ENCODE assay signal across 21 cellular contexts in the genomic region with DNA sequence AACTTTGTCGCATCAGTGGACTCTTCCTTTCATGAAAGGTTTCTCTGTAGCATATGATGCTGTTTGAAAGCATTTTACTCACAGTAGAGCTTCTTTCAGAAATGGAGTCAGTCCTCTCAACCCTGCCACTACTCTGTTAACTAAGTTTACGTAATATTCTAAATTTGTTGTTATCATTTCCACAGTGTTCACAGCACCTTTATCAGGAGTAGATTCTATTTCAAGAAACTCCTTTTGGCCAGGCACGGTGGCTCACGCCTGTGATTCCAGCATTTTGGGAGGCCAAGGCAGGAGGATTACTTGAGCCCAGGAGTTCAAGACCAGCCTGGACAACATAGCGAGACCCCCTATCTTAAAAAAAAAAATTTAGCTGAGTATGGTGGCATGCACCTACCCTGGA.
"Had no signal": no experiment of that assay in that cellular context is flagged by ENCODE, and none has a peak within 500 bp of the region (broad histone marks: within the 10 kb centered on the region; RNA-seq: fewer than 3 reads in every experiment).

No MANE protein-coding gene starts in this region.

- DNase-seq: activated CD4-positive, alpha-beta T cell treated with anti-CD3 and anti-CD28 coated beads for 36 hours; activated CD4-positive, CD25-positive, alpha-beta regulatory T cell; activated effector memory CD4-positive, alpha-beta T cell treated with Interleukin-2 at 50 U/mL for 16 hours; activated naive CD4-positive, alpha-beta T cell treated with anti-CD3 and anti-CD28 coated beads, Interleukin-2, amount 50 U/mL, for 16 hours; amygdala; dermis blood vessel endothelial cell; effector CD4-positive, alpha-beta T cell; foreskin keratinocyte; naive B cell; occipital lobe; stimulated activated CD4-positive, alpha-beta T cell treated with anti-CD3 and anti-CD28 coated beads, Interleukin-12 subunit alpha, Interleukin-12 subunit beta, amount 100 ng/mL, for 4 hours; stimulated activated CD4-positive, alpha-beta T cell treated with anti-CD3 and anti-CD28 coated beads, Interleukin-4, amount 100 ng/mL, for 1 hour; uterus had no signal

- ATAC-seq: activated CD4-positive, alpha-beta T cell treated with anti-CD3 and anti-CD28 coated beads for 36 hours; foreskin keratinocyte; sciatic nerve had no signal

- H3K27me3 Mint-ChIP-seq: activated CD4-positive, alpha-beta T cell treated with anti-CD3 and anti-CD28 coated beads for 36 hours; naive B cell; stimulated activated naive CD8-positive, alpha-beta T cell treated with anti-CD3 and anti-CD28 coated beads, Interleukin-15, Interleukin-2, amounts not matched to agents 100 ng/mL and 50 ng/mL, for 24 hours; type B pancreatic cell had no signal

- H3K4me1 Mint-ChIP-seq: neural progenitor cell had no signal

- H3K9me3 Mint-ChIP-seq: stimulated activated naive CD8-positive, alpha-beta T cell treated with anti-CD3 and anti-CD28 coated beads, Interleukin-15, Interleukin-2, amounts not matched to agents 100 ng/mL and 50 ng/mL, for 24 hours had no signal

- H3K27ac Mint-ChIP-seq: activated CD4-positive, alpha-beta T cell treated with anti-CD3 and anti-CD28 coated beads for 36 hours; mesothelial cell of epicardium; neural progenitor cell; stimulated activated naive CD8-positive, alpha-beta T cell treated with anti-CD3 and anti-CD28 coated beads, Interleukin-15, Interleukin-2, amounts not matched to agents 100 ng/mL and 50 ng/mL, for 24 hours; type B pancreatic cell had no signal

- H3K4me3 Mint-ChIP-seq: activated CD4-positive, alpha-beta T cell treated with anti-CD3 and anti-CD28 coated beads for 36 hours; mesothelial cell of epicardium; naive B cell; neural progenitor cell; stimulated activated naive CD8-positive, alpha-beta T cell treated with anti-CD3 and anti-CD28 coated beads, Interleukin-15, Interleukin-2, amounts not matched to agents 100 ng/mL and 50 ng/mL, for 24 hours; type B pancreatic cell had no signal

- H3K9me3 ChIP-seq: breast epithelium, esophagus muscularis mucosa, thoracic aorta, uterus had no signal
